21 cellular contexts compared by ENCODE assay signal in genomic region chr3:185640308-185640707, GRCh38.
"Had no signal": no experiment of that assay in that cellular context is flagged by ENCODE, and none has a peak within 500 bp of the region (broad histone marks: within the 10 kb centered on the region; RNA-seq: fewer than 3 reads in every experiment).

No MANE protein-coding gene starts in this region.

- H3K9me3 ChIP-seq: SK-N-SH had no signal

- H3K4me3 Mint-ChIP-seq: activated CD8-positive, alpha-beta T cell treated with anti-CD3 and anti-CD28 coated beads, Interleukin-2, amount 10 ng/mL, durations not matched to agents 7 days and 5 days; activated naive CD8-positive, alpha-beta T cell treated with anti-CD3 and anti-CD28 coated beads, Interleukin-2, amount 50 U/mL, for 24 hours had no signal

- DNase-seq: activated CD4-positive, alpha-beta T cell treated with anti-CD3 and anti-CD28 coated beads for 48 hours; activated CD4-positive, alpha-beta T cell treated with anti-CD3 and anti-CD28 coated beads, Interleukin-2, amount 50 U/mL, for 4 hours; activated CD8-positive, alpha-beta memory T cell treated with anti-CD3 and anti-CD28 coated beads, Interleukin-2, amount 50 U/mL, for 48 hours; activated CD8-positive, alpha-beta T cell treated with anti-CD3 and anti-CD28 coated beads, Interleukin-2, amount 10 ng/mL, durations not matched to agents 7 days and 5 days; activated naive CD8-positive, alpha-beta T cell treated with anti-CD3 and anti-CD28 coated beads, Interleukin-2, amount 50 U/mL, for 24 hours; activated T-cell treated with anti-CD3 and anti-CD28 coated beads, Interleukin-2, amount 50 U/mL, for 1 hour; amniotic stem cell; brain microvascular endothelial cell; NCI-H1092; NCI-H1417; NCI-H1930; NCI-H2171; NCI-H2227 treated with DMSO at 0.1 percent for 48 hours; NCI-H526; NCI-H774; SK-N-SH; T-helper 1 cell; WERI-Rb-1 had no signal

- H3K27ac ChIP-seq: brain microvascular endothelial cell, KMS-11, WERI-Rb-1 had no signal

- H3K9me3 Mint-ChIP-seq: activated naive CD4-positive, alpha-beta T cell treated with anti-CD3 and anti-CD28 coated beads, Interleukin-2, amount 50 U/mL, for 72 hours; activated naive CD8-positive, alpha-beta T cell treated with anti-CD3 and anti-CD28 coated beads, Interleukin-2, amount 50 U/mL, for 24 hours had no signal

- H3K27ac Mint-ChIP-seq: activated CD8-positive, alpha-beta T cell treated with anti-CD3 and anti-CD28 coated beads, Interleukin-2, amount 10 ng/mL, durations not matched to agents 7 days and 5 days; activated naive CD4-positive, alpha-beta T cell treated with anti-CD3 and anti-CD28 coated beads, Interleukin-2, amount 50 U/mL, for 72 hours; activated naive CD8-positive, alpha-beta T cell treated with anti-CD3 and anti-CD28 coated beads, Interleukin-2, amount 50 U/mL, for 24 hours had no signal

- H3K36me3 Mint-ChIP-seq: activated naive CD4-positive, alpha-beta T cell treated with anti-CD3 and anti-CD28 coated beads, Interleukin-2, amount 50 U/mL, for 72 hours had no signal

- H3K27me3 ChIP-seq: brain microvascular endothelial cell had no signal

- ATAC-seq: activated CD4-positive, CD25-positive, alpha-beta regulatory T cell treated with anti-CD3 and anti-CD28 coated beads, Interleukin-2, amount 50 U/mL, for 24 hours; activated CD8-positive, alpha-beta T cell treated with anti-CD3 and anti-CD28 coated beads, Interleukin-2, amount 10 ng/mL, durations not matched to agents 7 days and 5 days; activated naive CD4-positive, alpha-beta T cell treated with anti-CD3 and anti-CD28 coated beads, Interleukin-2, amount 50 U/mL, for 72 hours; activated naive CD8-positive, alpha-beta T cell treated with anti-CD3 and anti-CD28 coated beads, Interleukin-2, amount 50 U/mL, for 24 hours had no signal
